10 cellular contexts compared by ENCODE assay signal in the genomic region with DNA sequence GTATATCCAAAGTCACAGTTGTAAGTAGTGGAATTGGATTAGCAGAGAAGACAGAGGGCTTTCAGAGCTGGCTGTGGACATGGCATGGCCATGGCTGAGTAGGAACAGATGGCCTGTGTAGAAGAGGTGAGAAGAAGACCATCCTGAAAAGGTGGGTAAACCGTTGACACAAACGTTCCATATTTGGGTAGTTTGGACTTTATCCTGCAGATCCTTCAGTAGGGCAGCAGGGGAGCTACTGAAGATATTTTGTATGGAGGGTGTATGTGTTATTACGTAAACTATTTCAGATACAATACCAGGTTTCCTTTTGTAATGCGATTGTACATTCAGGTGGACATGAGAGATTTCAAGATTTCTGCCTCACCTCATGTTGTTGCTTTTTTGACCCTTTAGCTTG. TPM values are rescaled to one million over a fixed set of nuclear protein-coding genes. Genes with fewer than 3 reads are reported as not detected.
A peak's percentile ranks its signal among the peaks of the same experiment; 100 is the strongest.
DNase-seq lines count a peak whose midpoint lies in the region; FAIRE-seq and TF ChIP-seq lines count a peak whose summit lies in the region.
"Had no signal": no experiment of that assay in that cellular context is flagged by ENCODE, and none has a peak within 500 bp of the region (broad histone marks: within the 10 kb centered on the region; RNA-seq: fewer than 3 reads in every experiment).

No MANE protein-coding gene starts in this region.

- peak in 1 of 2 donors; percentile 20 for TF ChIP-seq CTCF in fibroblast of lung (conservative IDR thresholded peaks at IDR 0.05 in 1 of 2, IDR thresholded peaks at IDR 0.05 in 1 of 2; ENCODE audit: low read depth in 1 of 2, low read length in 2 of 2)
- TF ChIP-seq CTCF in smooth muscle cell (IDR thresholded peaks at IDR 0.05; ENCODE audit: borderline replicate concordance, insufficient read depth, poor library complexity, severe bottlenecking): no peak
- no peak for TF ChIP-seq CTCF in CD14-positive monocyte (IDR thresholded peaks at IDR 0.05)

- no peak overlapping the region for H3K27ac Mint-ChIP-seq in activated naive CD4-positive, alpha-beta T cell treated with anti-CD3 and anti-CD28 coated beads, Interleukin-2, amount 10 ng/mL, durations not matched to agents 7 days and 5 days
- H3K27ac Mint-ChIP-seq in CD14-positive monocyte: peak overlapping the region in 3 of 7 donors; percentile 55 to 81 (median 55)

- H3K9me3 ChIP-seq in fibroblast of lung (ENCODE audit: control insufficient read depth, insufficient read depth, low read depth, low read length) (no peaks in the 10 kb centered on the region), smooth muscle cell (replicated peaks; ENCODE audit: low read depth) (no peaks in the 10 kb centered on the region), small intestine (ENCODE audit: control insufficient read depth, low read depth) (no peaks in the 10 kb centered on the region)

- DNase-seq in activated naive CD4-positive, alpha-beta T cell treated with anti-CD3 and anti-CD28 coated beads, Interleukin-2, amount 10 ng/mL, durations not matched to agents 7 days and 5 days: no peak
- no peak for DNase-seq in activated naive CD4-positive, alpha-beta T cell treated with anti-CD3 and anti-CD28 coated beads, Interleukin-2, amount 50 U/mL, for 16 hours
- DNase-seq in RKO (ENCODE audit: low spot score): peak; percentile 68
- no peak for DNase-seq in fibroblast of lung (ENCODE audit: low read depth in 2 of 2)
- no peak for DNase-seq in smooth muscle cell (lab: John Stamatoyannopoulos, UW; ENCODE audit: unreplicated experiment)
- no peak for DNase-seq in CD14-positive monocyte (ENCODE audit: low spot score)
- no peak for DNase-seq in small intestine
- no peak for DNase-seq in activated CD4-positive, CD25-positive, alpha-beta regulatory T cell (lab: John Stamatoyannopoulos, UW)
- DNase-seq: NCI-H345 had no signal

- H2AFZ ChIP-seq in fibroblast of lung (ENCODE audit: low read length): no peak overlapping the region
- no peak overlapping the region for H2AFZ ChIP-seq in smooth muscle cell (ENCODE audit: low read depth)

- 92% methylated on average over 4 of the region's 4 CpGs for WGBS in smooth muscle cell (ENCODE audit: low lambda C conversion rate)
- 51 to 63% (median 59%) methylated on average over 4 of the region's 4 CpGs for whole genome bisulfite sequencing in small intestine, 3 donors

- H3K36me3 Mint-ChIP-seq in activated naive CD4-positive, alpha-beta T cell treated with anti-CD3 and anti-CD28 coated beads, Interleukin-2, amount 10 ng/mL, durations not matched to agents 7 days and 5 days: peaks cover 29% of the 10 kb centered on the region
- peaks cover 30 to 40% of the 10 kb centered on the region in 2 donors for H3K36me3 Mint-ChIP-seq in CD14-positive monocyte

- peak overlapping the region; percentile 97 for H3K4me3 Mint-ChIP-seq in activated naive CD4-positive, alpha-beta T cell treated with anti-CD3 and anti-CD28 coated beads, Interleukin-2, amount 10 ng/mL, durations not matched to agents 7 days and 5 days
- H3K4me3 Mint-ChIP-seq in CD14-positive monocyte: no peak overlapping the region

- H3K36me3 ChIP-seq in fibroblast of lung (ENCODE audit: control insufficient read depth, insufficient read depth, low read length) (peaks cover 10% of the 10 kb centered on the region), smooth muscle cell (ENCODE audit: low read depth) (peaks cover 6% of the 10 kb centered on the region), small intestine (ENCODE audit: control insufficient read depth in 2 of 2, insufficient read depth in 2 of 2, low read length in 2 of 2) (peaks cover 5 to 7% of the 10 kb centered on the region in 2 donors)

- H3K27ac ChIP-seq in fibroblast of lung (ENCODE audit: insufficient read depth, low read length) (no peak overlapping the region), smooth muscle cell (ENCODE audit: low read depth) (peak overlapping the region; percentile 21), small intestine (ENCODE audit: low read depth in 1 of 2, low read length in 1 of 2) (no peak overlapping the region)
- H3K27ac ChIP-seq: epithelial cell of prostate had no signal

- H3K4me3 ChIP-seq in fibroblast of lung (replicated peaks in 1 of 4; ENCODE audit: control extremely low read depth in 1 of 4, insufficient read depth in 1 of 4, low read depth in 3 of 4, low read length in 4 of 4) (peak overlapping the region; percentile 3 to 99 (median 23)), smooth muscle cell (peak overlapping the region; percentile 67), small intestine (ENCODE audit: low read depth in 1 of 2, low read length in 2 of 2) (no peak overlapping the region)

- H3K27me3 ChIP-seq in fibroblast of lung (ENCODE audit: control insufficient read depth, insufficient read depth, low read length): no peaks in the 10 kb centered on the region
- H3K27me3 ChIP-seq in smooth muscle cell (ENCODE audit: low read depth): no peaks in the 10 kb centered on the region
- no peaks in the 10 kb centered on the region for H3K27me3 ChIP-seq in small intestine (ENCODE audit: control insufficient read depth in 2 of 2, insufficient read depth in 2 of 2, low read length in 2 of 2)

- H4K20me1 ChIP-seq in fibroblast of lung (ENCODE audit: control insufficient read depth, extremely low read depth, insufficient read depth, low read length) (no peaks in the 10 kb centered on the region), smooth muscle cell (ENCODE audit: low read depth) (peaks cover 44% of the 10 kb centered on the region)

- H3K4me1 Mint-ChIP-seq in activated naive CD4-positive, alpha-beta T cell treated with anti-CD3 and anti-CD28 coated beads, Interleukin-2, amount 10 ng/mL, durations not matched to agents 7 days and 5 days: peaks cover 56% of the 10 kb centered on the region
- peaks cover 28% of the 10 kb centered on the region for H3K4me1 Mint-ChIP-seq in CD14-positive monocyte

- H3K4me2 ChIP-seq in fibroblast of lung (ENCODE audit: extremely low read depth, insufficient read depth, low read length): peak overlapping the region; percentile 55
- peak overlapping the region; percentile 83 for H3K4me2 ChIP-seq in smooth muscle cell

- H3K4me1 ChIP-seq in fibroblast of lung (ENCODE audit: control insufficient read depth, extremely low read depth, insufficient read depth, low read length) (peaks cover 3% of the 10 kb centered on the region), smooth muscle cell (ENCODE audit: low read depth) (peaks cover 12% of the 10 kb centered on the region), small intestine (ENCODE audit: control insufficient read depth in 2 of 2, insufficient read depth in 1 of 2, low read depth in 1 of 2, low read length in 1 of 2) (peaks cover 3 to 4% of the 10 kb centered on the region in 2 donors)

- CTCF ChIA-PET in activated naive CD4-positive, alpha-beta T cell treated with anti-CD3 and anti-CD28 coated beads, Interleukin-2, amount 10 ng/mL, durations not matched to agents 7 days and 5 days (lab: Charles Lee): interaction anchor here (1.4 to 1.8 kb wide), 3 partner anchors 9 to 24 kb away, joined by 5 to 7 read pairs (median 7); partner anchors contain the start of gene SF3A3

- H3K9me3 Mint-ChIP-seq in activated naive CD4-positive, alpha-beta T cell treated with anti-CD3 and anti-CD28 coated beads, Interleukin-2, amount 10 ng/mL, durations not matched to agents 7 days and 5 days: no peaks in the 10 kb centered on the region
- peaks cover 0 to 8% (median 3%) of the 10 kb centered on the region in 7 donors for H3K9me3 Mint-ChIP-seq in CD14-positive monocyte

- no peaks in the 10 kb centered on the region for H3K27me3 Mint-ChIP-seq in activated naive CD4-positive, alpha-beta T cell treated with anti-CD3 and anti-CD28 coated beads, Interleukin-2, amount 10 ng/mL, durations not matched to agents 7 days and 5 days
- H3K27me3 Mint-ChIP-seq in CD14-positive monocyte (ENCODE audit: low read depth in 3 of 3): peaks cover 0 to 2% (median 0%) of the 10 kb centered on the region in 3 donors

- H3K79me2 ChIP-seq in fibroblast of lung (ENCODE audit: control insufficient read depth, insufficient read depth, low read length) (peaks cover 46% of the 10 kb centered on the region), smooth muscle cell (ENCODE audit: low read depth) (peaks cover 59% of the 10 kb centered on the region)

- intact Hi-C loops in CD14-positive monocyte (cut with micrococcal nuclease): loop anchor here (5.0 to 10.0 kb wide), 4 partner anchors 319 to 459 kb away; partner anchors contain the start of genes CDCA8 (in 2 of the 2), DNALI1 (in 1 of the 2), GNL2 (in 1 of the 2) and SNIP1 (in 1 of the 2)

- H3K9ac ChIP-seq in fibroblast of lung (ENCODE audit: insufficient read depth, low read length) (no peak overlapping the region), smooth muscle cell (ENCODE audit: low read depth) (no peak overlapping the region)

- no peak for FAIRE-seq in small intestine (lab: Jason Lieb, UNC)

- peaks cover 15% of the 10 kb centered on the region for H3F3A ChIP-seq in smooth muscle cell (ENCODE audit: low read depth)

RNA-seq across cellular contexts. Expression of gene UTP11, which starts 1.6 kb away (rescaled TPM):
- 34.8 and 39.5 TPM in 2 replicates for total RNA-seq in fibroblast of lung
- polyA plus RNA-seq in fibroblast of lung: 56.5 and 63.7 TPM in 2 replicates
- 57.6 and 60.0 TPM in 2 replicates for polyA plus RNA-seq in fibroblast of lung (2012)
- polyA minus RNA-seq in fibroblast of lung (ENCODE audit: low replicate concordance): 2.5 and 9.0 TPM in 2 replicates
- total RNA-seq in smooth muscle cell: 72.4 and 73.5 TPM in 2 replicates
- polyA plus RNA-seq in smooth muscle cell: 43.7 and 44.4 TPM in 2 replicates
- polyA plus RNA-seq in CD14-positive monocyte: 10 to 100 TPM; 20.5 to 26.0 TPM
- polyA plus RNA-seq in small intestine: 10 to 100 TPM; 17.0 to 29.9 (median 23.0) TPM

RNA-seq across cellular contexts. Expression of gene FHL3, which starts 8.9 kb away (rescaled TPM):
- total RNA-seq in fibroblast of lung (13.9 and 14.4 TPM in 2 replicates), smooth muscle cell (29.5 and 32.0 TPM in 2 replicates)
- polyA plus RNA-seq in fibroblast of lung (14.7 and 25.0 TPM in 2 replicates), smooth muscle cell (67.1 and 70.2 TPM in 2 replicates), CD14-positive monocyte (10 to 100 TPM; 26.1 to 32.3 TPM), small intestine (1 to 10 TPM in 2 of 3 donors, under 1 TPM in 1; 0.89 to 8.1 (median 6.5) TPM)
- polyA plus RNA-seq in fibroblast of lung (2012): 44.6 and 64.8 TPM in 2 replicates
- polyA minus RNA-seq in fibroblast of lung (ENCODE audit: low replicate concordance): 129 and 132 TPM in 2 replicates

RNA-seq across cellular contexts. Expression of gene SF3A3, which starts 24.3 kb away (rescaled TPM):
- 72.3 and 97.8 TPM in 2 replicates for total RNA-seq in fibroblast of lung
- polyA plus RNA-seq in fibroblast of lung: 60.3 and 62.4 TPM in 2 replicates
- polyA plus RNA-seq in fibroblast of lung (2012): 61.1 and 76.1 TPM in 2 replicates
- 8.6 and 17.5 TPM in 2 replicates for polyA minus RNA-seq in fibroblast of lung (ENCODE audit: low replicate concordance)
- total RNA-seq in smooth muscle cell: 74.9 and 79.6 TPM in 2 replicates
- 50.8 and 54.0 TPM in 2 replicates for polyA plus RNA-seq in smooth muscle cell
- 10 to 100 TPM; 53.3 to 55.7 TPM for polyA plus RNA-seq in CD14-positive monocyte
- 10 to 100 TPM; 13.9 to 24.7 (median 19.7) TPM for polyA plus RNA-seq in small intestine

RNA-seq across cellular contexts. Expression of gene POU3F1, which starts 32.4 kb away (rescaled TPM):
- total RNA-seq in fibroblast of lung (under 0.01 TPM in 1 of 2 replicates, not detected in the other), smooth muscle cell (not detected in 2 replicates)
- polyA plus RNA-seq in fibroblast of lung (not detected in 2 replicates), smooth muscle cell (0.55 and 1.4 TPM in 2 replicates), CD14-positive monocyte (not detected), small intestine (not detected)
- polyA plus RNA-seq in fibroblast of lung (2012): not detected in 2 replicates
- polyA minus RNA-seq in fibroblast of lung (ENCODE audit: low replicate concordance): not detected in 2 replicates

Comparison
In these comparisons a context has a peak if more than half of its experiments do, and no peak if none do; other contexts are left out.
1. H3K4me3 ChIP-seq: peak in fibroblast of lung (4 of 4) and smooth muscle cell (single experiment); none in small intestine (0 of 2).